ENCODE assay signal across 15 cellular contexts in the genomic region with DNA sequence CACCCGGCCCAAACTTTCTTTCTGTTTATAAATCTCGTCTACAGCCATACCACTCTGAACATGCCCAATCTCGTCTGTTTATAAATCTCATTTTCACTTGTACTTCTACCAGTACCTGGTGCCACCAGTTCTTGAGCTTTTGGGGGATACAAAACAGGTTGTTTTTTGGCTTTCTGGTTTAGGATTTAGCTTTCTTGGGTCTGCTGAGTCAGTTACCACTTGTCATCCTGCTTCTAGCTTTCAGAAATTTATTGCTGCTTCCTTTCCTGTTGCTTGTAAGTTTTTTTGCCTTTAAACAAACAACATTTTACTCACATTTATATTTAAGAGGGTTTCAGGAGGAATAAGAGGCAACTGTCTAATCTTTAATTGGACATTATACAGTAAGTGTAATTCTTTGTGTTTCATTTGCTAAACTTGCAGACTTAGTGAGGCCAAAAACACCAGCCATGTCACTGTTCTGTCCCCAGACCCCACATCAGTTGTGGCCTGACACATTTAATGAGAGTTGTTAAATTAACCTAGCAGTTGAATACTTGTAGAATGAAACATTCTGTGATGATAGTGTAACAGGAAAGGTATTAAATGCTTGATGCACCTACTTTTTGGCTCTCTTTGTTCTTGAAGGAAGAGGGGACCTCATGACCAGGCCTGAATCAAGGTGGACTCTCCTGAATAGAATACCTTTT. TPM values are rescaled to one million over a fixed set of nuclear protein-coding genes. Genes with fewer than 3 reads are reported as not detected.
DNase-seq lines count a peak whose midpoint lies in the region; ATAC-seq, FAIRE-seq and TF ChIP-seq lines count a peak whose summit lies in the region.
"Had no signal": no experiment of that assay in that cellular context is flagged by ENCODE, and none has a peak within 500 bp of the region (broad histone marks: within the 10 kb centered on the region; RNA-seq: fewer than 3 reads in every experiment).

No MANE protein-coding gene starts in this region.

- H3K79me2 ChIP-seq in GM23338 (replicated peaks; ENCODE audit: insufficient read depth) (peaks cover 100% of the 10 kb centered on the region), keratinocyte (ENCODE audit: control insufficient read depth, insufficient read depth, low read length) (peaks cover 79% of the 10 kb centered on the region)

- H3K9me3 Mint-ChIP-seq in CD4-positive, alpha-beta T cell = no peaks in the 10 kb centered on the region
- peaks cover 5% of the 10 kb centered on the region; the same call in 2 of the 3 replicates for H3K9me3 Mint-ChIP-seq in GM23338
- H3K9me3 Mint-ChIP-seq in activated T-helper 1 cell treated with anti-CD3 and anti-CD28 coated beads, Interleukin-12 subunit alpha, Interleukin-12 subunit beta, Interleukin-2, Interleukin-4 antibody, amounts not matched to agents 30 ng/mL and 10 ng/mL and 1 ng/mL, durations not matched to agents 14 hours and 24 hours and 36 hours = no peaks in the 10 kb centered on the region
- H3K9me3 Mint-ChIP-seq: IgD-negative memory B cell had no signal

- CTCF ChIA-PET in CD4-positive, alpha-beta T cell (lab: Charles Lee) = no interaction called here

- H4K20me1 ChIP-seq in GM23338 (replicated peaks; ENCODE audit: insufficient read depth) (peaks cover 8% of the 10 kb centered on the region; the same call in 1 of the 2 replicates), keratinocyte (ENCODE audit: control insufficient read depth, extremely low read depth, insufficient read depth, low read length) (peaks cover 5% of the 10 kb centered on the region)

- no peaks in the 10 kb centered on the region for H3K9me1 ChIP-seq in keratinocyte (ENCODE audit: control insufficient read depth, extremely low read depth, insufficient read depth, low read length)

- dilution Hi-C loops in keratinocyte (cut with MboI; ENCODE audit: extremely low pct_ligation_motif_present, low sequenced_read_pairs) = no loop called here

- intact Hi-C loops in CD4-positive, alpha-beta T cell (cut with DNase I, micrococcal nuclease) = no loop called here
- intact Hi-C loops in activated T-helper 1 cell treated with anti-CD3 and anti-CD28 coated beads, Interleukin-12 subunit alpha, Interleukin-12 subunit beta, Interleukin-2, Interleukin-4 antibody, amounts not matched to agents 30 ng/mL and 10 ng/mL and 1 ng/mL, durations not matched to agents 14 hours and 24 hours and 36 hours (cut with micrococcal nuclease) = loop anchor here (1.0 kb wide), 1 partner anchor 8 kb away; no protein-coding TSS in a partner anchor

- no peak overlapping the region for H2AFZ ChIP-seq in GM23338
- H2AFZ ChIP-seq in keratinocyte (ENCODE audit: control insufficient read depth, low read length) = no peak overlapping the region

- H3K9ac ChIP-seq in keratinocyte (ENCODE audit: control insufficient read depth, extremely low read depth, insufficient read depth, low read length) = no peak overlapping the region

- peaks cover 88% of the 10 kb centered on the region for H3K4me1 Mint-ChIP-seq in CD4-positive, alpha-beta T cell (ENCODE audit: low read depth)
- H3K4me1 Mint-ChIP-seq in GM23338 = peaks cover 10% of the 10 kb centered on the region
- H3K4me1 Mint-ChIP-seq in activated T-helper 1 cell treated with anti-CD3 and anti-CD28 coated beads, Interleukin-12 subunit alpha, Interleukin-12 subunit beta, Interleukin-2, Interleukin-4 antibody, amounts not matched to agents 30 ng/mL and 10 ng/mL and 1 ng/mL, durations not matched to agents 14 hours and 24 hours and 36 hours (ENCODE audit: low read depth) = peaks cover 69% of the 10 kb centered on the region

- H3K27ac ChIP-seq in CD4-positive, alpha-beta T cell (ENCODE audit: low read depth, low read length) = no peak overlapping the region
- H3K27ac ChIP-seq in GM23338 (ENCODE audit: low read depth) (no peak overlapping the region), keratinocyte (ENCODE audit: control insufficient read depth, insufficient read depth, low read length) (no peak overlapping the region)
- H3K27ac ChIP-seq: pancreas had no signal

- H3F3A ChIP-seq in GM23338 (replicated peaks; ENCODE audit: low read depth) = no peaks in the 10 kb centered on the region; the same call in 1 of the 2 replicates

- no peak overlapping the region for H3K4me2 ChIP-seq in GM23338
- peak overlapping the region; percentile 18 for H3K4me2 ChIP-seq in keratinocyte (ENCODE audit: control insufficient read depth, extremely low read depth, insufficient read depth, low read depth, low read length)

- no peaks in the 10 kb centered on the region for H3K27me3 Mint-ChIP-seq in CD4-positive, alpha-beta T cell
- H3K27me3 Mint-ChIP-seq in GM23338 (ENCODE audit: insufficient read depth, low read depth, poor library complexity) = no peaks in the 10 kb centered on the region
- H3K27me3 Mint-ChIP-seq in activated T-helper 1 cell treated with anti-CD3 and anti-CD28 coated beads, Interleukin-12 subunit alpha, Interleukin-12 subunit beta, Interleukin-2, Interleukin-4 antibody, amounts not matched to agents 30 ng/mL and 10 ng/mL and 1 ng/mL, durations not matched to agents 14 hours and 24 hours and 36 hours (ENCODE audit: insufficient read depth) = no peaks in the 10 kb centered on the region
- H3K27me3 Mint-ChIP-seq: IgD-negative memory B cell had no signal

- H3K4me3 ChIP-seq in GM23338 = no peak overlapping the region
- H3K4me3 ChIP-seq in keratinocyte (ENCODE audit: control insufficient read depth in 2 of 3, extremely low read depth in 1 of 3, insufficient read depth in 2 of 3, low read depth in 1 of 3, low read length in 3 of 3) = no peak overlapping the region
- H3K4me3 ChIP-seq: pancreas had no signal

- H3K36me3 ChIP-seq in GM23338 (ENCODE audit: insufficient read depth) (no peaks in the 10 kb centered on the region), keratinocyte (ENCODE audit: control insufficient read depth in 2 of 2, extremely low read depth in 1 of 2, insufficient read depth in 2 of 2, low read length in 2 of 2) (peaks cover 2 to 4% of the 10 kb centered on the region in 2 experiments)

- H3K36me3 Mint-ChIP-seq in CD4-positive, alpha-beta T cell (ENCODE audit: low read depth) = peaks cover 86% of the 10 kb centered on the region
- peaks cover 18% of the 10 kb centered on the region; the same call in 2 of the 3 replicates for H3K36me3 Mint-ChIP-seq in GM23338 (ENCODE audit: low read depth)
- peaks cover 55% of the 10 kb centered on the region for H3K36me3 Mint-ChIP-seq in activated T-helper 1 cell treated with anti-CD3 and anti-CD28 coated beads, Interleukin-12 subunit alpha, Interleukin-12 subunit beta, Interleukin-2, Interleukin-4 antibody, amounts not matched to agents 30 ng/mL and 10 ng/mL and 1 ng/mL, durations not matched to agents 14 hours and 24 hours and 36 hours (ENCODE audit: low read depth)

- FAIRE-seq in keratinocyte (lab: Jason Lieb, UNC) = no peak

- no peak for TF ChIP-seq CTCF in CD4-positive, alpha-beta T cell (IDR thresholded peaks at IDR 0.05)
- TF ChIP-seq CTCF in GM23338 (conservative IDR thresholded peaks at IDR 0.05; ENCODE audit: low read depth in 2 of 2) = no peak
- TF ChIP-seq CTCF in keratinocyte (optimal IDR thresholded peaks at IDR 0.05 in 1 of 3, IDR thresholded peaks at IDR 0.05 in 1 of 3, conservative IDR thresholded peaks at IDR 0.05 in 1 of 3; ENCODE audit: extremely low read depth in 1 of 3, insufficient read depth in 2 of 3, low read length in 3 of 3) = no peak

- DNase-seq in CD4-positive, alpha-beta T cell = no peak
- DNase-seq in GM23338 (ENCODE audit: low spot score) (no peak), keratinocyte (ENCODE audit: low read depth, low spot score) (no peak), kidney glomerular epithelial cell (lab: John Stamatoyannopoulos, UW) (no peak)
- DNase-seq in activated T-helper 1 cell treated with anti-CD3 and anti-CD28 coated beads, Interleukin-12 subunit alpha, Interleukin-12 subunit beta, Interleukin-2, Interleukin-4 antibody, amounts not matched to agents 30 ng/mL and 10 ng/mL and 1 ng/mL, durations not matched to agents 14 hours and 24 hours and 36 hours (ENCODE audit: low spot score) = no peak
- DNase-seq: C1 segment of cervical spinal cord, erythroblast, head of caudate nucleus, NCI-H1092 treated with DMSO at 0.1 percent for 48 hours, pancreas, T-helper 9 cell had no signal

- POLR2A ChIA-PET in CD4-positive, alpha-beta T cell (lab: Charles Lee) = interaction anchor here (1.1 to 2.0 kb wide), 4 partner anchors 10 to 109 kb away, joined by 3 to 10 read pairs (median 5); no protein-coding TSS in a partner anchor

- no peak overlapping the region for H3K27ac Mint-ChIP-seq in CD4-positive, alpha-beta T cell
- peak overlapping the region; percentile 45 for H3K27ac Mint-ChIP-seq in GM23338
- peak overlapping the region; percentile 68 for H3K27ac Mint-ChIP-seq in activated T-helper 1 cell treated with anti-CD3 and anti-CD28 coated beads, Interleukin-12 subunit alpha, Interleukin-12 subunit beta, Interleukin-2, Interleukin-4 antibody, amounts not matched to agents 30 ng/mL and 10 ng/mL and 1 ng/mL, durations not matched to agents 14 hours and 24 hours and 36 hours
- H3K27ac Mint-ChIP-seq: IgD-negative memory B cell had no signal

- H3K4me1 ChIP-seq in GM23338 (ENCODE audit: insufficient read depth) (peaks cover 9% of the 10 kb centered on the region; the same call in 1 of the 2 replicates), keratinocyte (ENCODE audit: control insufficient read depth, extremely low read depth, insufficient read depth, low read length) (peaks cover 24% of the 10 kb centered on the region)

- ATAC-seq in CD4-positive, alpha-beta T cell (ENCODE audit: poor library complexity) = no peak
- no peak for ATAC-seq in GM23338
- no peak for ATAC-seq in GM19467 (IDR thresholded peaks at IDR 0.05; ENCODE audit: unreplicated experiment)
- ATAC-seq in GM19397 (IDR thresholded peaks at IDR 0.05; ENCODE audit: unreplicated experiment) = no peak
- ATAC-seq: HCT116, pancreas had no signal

- H3K9me2 ChIP-seq in GM23338 (ENCODE audit: insufficient read depth) = no peaks in the 10 kb centered on the region

- H3K9me3 ChIP-seq in CD4-positive, alpha-beta T cell (ENCODE audit: control insufficient read depth, low read length) = no peaks in the 10 kb centered on the region
- no peaks in the 10 kb centered on the region for H3K9me3 ChIP-seq in keratinocyte (ENCODE audit: control insufficient read depth, low read depth, low read length)
- H3K9me3 ChIP-seq: pancreas had no signal

- H3K4me3 Mint-ChIP-seq in CD4-positive, alpha-beta T cell = peak overlapping the region; percentile 54
- no peak overlapping the region for H3K4me3 Mint-ChIP-seq in GM23338
- peak overlapping the region; percentile 44 for H3K4me3 Mint-ChIP-seq in activated T-helper 1 cell treated with anti-CD3 and anti-CD28 coated beads, Interleukin-12 subunit alpha, Interleukin-12 subunit beta, Interleukin-2, Interleukin-4 antibody, amounts not matched to agents 30 ng/mL and 10 ng/mL and 1 ng/mL, durations not matched to agents 14 hours and 24 hours and 36 hours

- H3K27me3 ChIP-seq in CD4-positive, alpha-beta T cell (ENCODE audit: control insufficient read depth, insufficient read depth, low read length) = no peaks in the 10 kb centered on the region
- H3K27me3 ChIP-seq in GM23338 (ENCODE audit: insufficient read depth) (no peaks in the 10 kb centered on the region), keratinocyte (ENCODE audit: control insufficient read depth, extremely low read depth, insufficient read depth, low read length) (no peaks in the 10 kb centered on the region)
- H3K27me3 ChIP-seq: pancreas had no signal

RNA-seq across cellular contexts. Expression of a gene that starts 11.8 kb away (rescaled TPM):
- total RNA-seq in CD4-positive, alpha-beta T cell = 100 to 1,000 TPM; 185 to 192 TPM
- total RNA-seq in GM23338 (2014; rRNA removed; shearing (Covaris generic)) = 38.1 and 45.0 TPM in 2 replicates
- polyA plus RNA-seq in GM23338 (2016; fragmentation: Nextera tagmentation; extraction: Ambion mirVana) (21.9 and 24.3 TPM in 2 replicates), keratinocyte (21.6 to 38.2 TPM (median 26.0 TPM) in 3 replicates)
- total RNA-seq in activated T-helper 1 cell treated with anti-CD3 and anti-CD28 coated beads, Interleukin-12 subunit alpha, Interleukin-12 subunit beta, Interleukin-2, Interleukin-4 antibody, amounts not matched to agents 30 ng/mL and 10 ng/mL and 1 ng/mL, durations not matched to agents 14 hours and 24 hours and 36 hours = 119 and 129 TPM in 2 replicates
- polyA plus RNA-seq in keratinocyte (2011; ENCODE audit: low read depth) = 123 TPM
- 17.6 and 32.0 TPM in 2 replicates for polyA plus RNA-seq in keratinocyte (2011; cell fraction: cytosol; rRNA removed)
- 21.4 and 30.0 TPM in 2 replicates for polyA plus RNA-seq in keratinocyte (2011; cell fraction: nucleus; rRNA removed)
- polyA plus RNA-seq in keratinocyte (2012; ENCODE audit: low replicate concordance) = 31.7 and 35.8 TPM in 2 replicates
- polyA minus RNA-seq in keratinocyte = 4.7 to 17.9 TPM (median 9.6 TPM) in 3 replicates
- polyA minus RNA-seq in keratinocyte (2011; cell fraction: cytosol; rRNA and poly(A)+ RNA removed) = 86.9 TPM
- polyA minus RNA-seq in keratinocyte (2011; cell fraction: nucleus; rRNA and poly(A)+ RNA removed) = 17.5 and 29.6 TPM in 2 replicates
